ENCODE assay signal across 9 cellular contexts in the genomic region with DNA sequence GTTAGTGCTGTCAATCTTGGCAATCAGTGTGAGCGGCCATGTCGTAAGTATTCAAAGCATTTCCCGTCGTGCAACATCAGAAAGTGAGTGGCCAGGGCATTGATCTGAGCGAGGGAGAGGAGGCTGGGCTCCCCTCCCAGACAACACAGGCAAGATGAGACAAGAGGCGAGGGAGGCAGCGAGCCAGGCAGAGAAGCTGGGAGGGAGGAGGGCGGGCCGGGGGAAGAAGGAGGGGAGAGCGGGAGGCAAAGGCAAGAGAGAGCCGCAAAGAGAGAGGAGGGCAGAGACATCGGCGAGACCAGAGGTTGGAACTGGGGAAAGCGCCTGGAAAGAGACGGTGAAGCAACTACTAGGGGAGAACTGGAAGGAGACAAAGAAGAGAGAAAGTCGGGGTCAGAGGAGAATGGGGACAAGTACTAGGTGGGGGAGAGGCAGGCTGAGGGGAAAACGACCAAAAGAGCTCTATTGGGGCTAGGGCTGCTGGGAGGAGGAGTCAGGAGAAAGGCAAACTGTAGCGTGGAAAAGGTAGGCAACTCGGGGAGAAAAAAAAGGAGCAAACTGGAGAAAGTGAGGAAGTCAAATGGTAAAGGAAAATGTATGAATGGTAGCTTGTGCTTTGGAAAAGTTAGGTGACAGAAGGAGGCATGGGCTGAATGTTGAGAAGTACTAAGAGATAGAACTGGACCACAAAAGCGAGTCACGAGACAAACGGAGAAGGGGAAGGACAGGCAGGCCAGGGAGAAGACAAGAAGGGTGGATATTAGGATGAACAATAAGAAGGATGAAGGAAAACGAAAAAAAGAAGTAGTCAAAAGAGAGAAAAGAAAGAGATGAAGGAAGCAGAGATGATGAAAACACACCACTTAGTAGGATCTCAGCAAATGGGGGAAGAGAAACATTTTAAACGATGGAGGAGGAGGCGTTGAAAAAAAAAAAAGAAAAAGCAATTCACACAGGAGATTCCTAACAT.
DNase-seq lines count a peak whose midpoint lies in the region; ATAC-seq, FAIRE-seq and TF ChIP-seq lines count a peak whose summit lies in the region.
"Had no signal": no experiment of that assay in that cellular context is flagged by ENCODE, and none has a peak within 500 bp of the region (broad histone marks: within the 10 kb centered on the region; RNA-seq: fewer than 3 reads in every experiment).

No MANE protein-coding gene starts in this region.

- H3K27me3 ChIP-seq in gastroesophageal sphincter (peaks cover 98% of the 10 kb centered on the region), pancreas (peaks cover 0 to 3% (median 0%) of the 10 kb centered on the region in 4 donors)
- peaks cover 89% of the 10 kb centered on the region for H3K27me3 ChIP-seq in CD4-positive, alpha-beta memory T cell (ENCODE audit: insufficient read depth, low read length)

- H3K4me1 Mint-ChIP-seq in activated CD8-positive, alpha-beta T cell treated with anti-CD3 and anti-CD28 coated beads, Interleukin-2, amount 10 ng/mL, durations not matched to agents 7 days and 5 days (ENCODE audit: low read depth): peaks cover 27% of the 10 kb centered on the region
- H3K4me1 Mint-ChIP-seq in CD4-positive, alpha-beta memory T cell: peaks cover 21 to 51% (median 39%) of the 10 kb centered on the region in 4 donors

- no peak overlapping the region for H3K27ac Mint-ChIP-seq in activated CD8-positive, alpha-beta T cell treated with anti-CD3 and anti-CD28 coated beads, Interleukin-2, amount 10 ng/mL, durations not matched to agents 7 days and 5 days
- H3K27ac Mint-ChIP-seq in CD4-positive, alpha-beta memory T cell: no peak overlapping the region

- DNase-seq in SHP77 (lab: John Stamatoyannopoulos, UW): peak; percentile 67 to 74
- DNase-seq in pancreas: peak; percentile 60 to 86 (median 70)
- DNase-seq in activated CD4-positive, CD25-positive, alpha-beta regulatory T cell (lab: John Stamatoyannopoulos, UW): no peak
- no peak for DNase-seq in activated CD8-positive, alpha-beta T cell treated with anti-CD3 and anti-CD28 coated beads, Interleukin-2, amount 10 ng/mL, durations not matched to agents 7 days and 5 days
- DNase-seq in CD4-positive, alpha-beta memory T cell: no peak
- DNase-seq in GF-D8 (lab: John Stamatoyannopoulos, UW): no peak

- POLR2A ChIA-PET in HEK293 (lab: Yijun Ruan, JAX): interaction anchor here (0.5 to 1.5 kb wide), 8 partner anchors 12 to 958 kb away, joined by 3 to 4 read pairs (median 3); no protein-coding TSS in a partner anchor
- POLR2A ChIA-PET in activated CD8-positive, alpha-beta T cell treated with anti-CD3 and anti-CD28 coated beads, Interleukin-2, amount 10 ng/mL, durations not matched to agents 7 days and 5 days (lab: Charles Lee): no interaction called here
- POLR2A ChIA-PET in CD4-positive, alpha-beta memory T cell (lab: Charles Lee; ENCODE audit: partially characterized antibody): no interaction called here

- CTCF ChIA-PET in HEK293 (lab: Yijun Ruan, JAX): interaction anchor here (0.5 to 1.1 kb wide), 7 partner anchors 50 to 761 kb away, joined by 3 to 5 read pairs (median 3); no protein-coding TSS in a partner anchor
- CTCF ChIA-PET in activated CD8-positive, alpha-beta T cell treated with anti-CD3 and anti-CD28 coated beads, Interleukin-2, amount 10 ng/mL, durations not matched to agents 7 days and 5 days (lab: Charles Lee): no interaction called here
- CTCF ChIA-PET in CD4-positive, alpha-beta memory T cell (lab: Charles Lee; ENCODE audit: partially characterized antibody): interaction anchor here (1.3 to 1.4 kb wide), 3 partner anchors 7 to 24 kb away, joined by 3 read pairs; no protein-coding TSS in a partner anchor

- TF ChIP-seq POLR2A in gastroesophageal sphincter (IDR thresholded peaks at IDR 0.05): no peak

- TF ChIP-seq EP300 in gastroesophageal sphincter (IDR thresholded peaks at IDR 0.05): no peak

- WGBS in gastroesophageal sphincter (ENCODE audit: low coverage in 1 of 2), 2 donors: 17 to 24% methylated on average over 15 to 23 of the region's 25 CpGs
- WGBS in pancreas, 2 donors: 16% methylated on average over 25 of the region's 25 CpGs

- no peaks in the 10 kb centered on the region for H3K4me1 ChIP-seq in HEK293 (ENCODE audit: control insufficient read depth, insufficient read depth, low read length)
- peaks cover 0 to 51% (median 15%) of the 10 kb centered on the region in 3 donors for H3K4me1 ChIP-seq in gastroesophageal sphincter
- peaks cover 0 to 2% (median 0%) of the 10 kb centered on the region in 3 donors for H3K4me1 ChIP-seq in pancreas
- H3K4me1 ChIP-seq in CD4-positive, alpha-beta memory T cell (ENCODE audit: insufficient read depth, low read length): peaks cover 47% of the 10 kb centered on the region

- no peaks in the 10 kb centered on the region for H3K9me3 Mint-ChIP-seq in activated CD8-positive, alpha-beta T cell treated with anti-CD3 and anti-CD28 coated beads, Interleukin-2, amount 10 ng/mL, durations not matched to agents 7 days and 5 days (ENCODE audit: insufficient read depth)
- peaks cover 0 to 13% (median 6%) of the 10 kb centered on the region in 8 donors for H3K9me3 Mint-ChIP-seq in CD4-positive, alpha-beta memory T cell

- no peak for TF ChIP-seq CTCF in HEK293 (tag by site-specific recombination; IDR thresholded peaks at IDR 0.05)
- no peak for TF ChIP-seq CTCF in gastroesophageal sphincter (IDR thresholded peaks at IDR 0.05)
- no peak for TF ChIP-seq CTCF in pancreas (IDR thresholded peaks at IDR 0.05)

- H3K4me3 Mint-ChIP-seq in activated CD8-positive, alpha-beta T cell treated with anti-CD3 and anti-CD28 coated beads, Interleukin-2, amount 10 ng/mL, durations not matched to agents 7 days and 5 days: no peak overlapping the region
- no peak overlapping the region for H3K4me3 Mint-ChIP-seq in CD4-positive, alpha-beta memory T cell

- no peak for ATAC-seq in gastroesophageal sphincter
- ATAC-seq in pancreas: peak; percentile 13 to 39 (median 27)
- ATAC-seq in activated CD8-positive, alpha-beta T cell treated with anti-CD3 and anti-CD28 coated beads, Interleukin-2, amount 10 ng/mL, durations not matched to agents 7 days and 5 days: no peak

- H3K27me3 Mint-ChIP-seq in activated CD8-positive, alpha-beta T cell treated with anti-CD3 and anti-CD28 coated beads, Interleukin-2, amount 10 ng/mL, durations not matched to agents 7 days and 5 days (ENCODE audit: low read depth): peaks cover 56% of the 10 kb centered on the region
- peaks cover 35 to 58% of the 10 kb centered on the region in 2 donors for H3K27me3 Mint-ChIP-seq in CD4-positive, alpha-beta memory T cell

- peak overlapping the region; percentile 78 for H3K4me3 ChIP-seq in HEK293 (ENCODE audit: low read depth, low read length)
- peak overlapping the region; percentile 40 to 69 for H3K4me3 ChIP-seq in gastroesophageal sphincter
- peak overlapping the region; percentile 57 to 67 (median 67) for H3K4me3 ChIP-seq in pancreas
- peak overlapping the region in 1 of 2 donors; percentile 28 for H3K4me3 ChIP-seq in CD4-positive, alpha-beta memory T cell (ENCODE audit: low read length in 2 of 2)

- H3K36me3 ChIP-seq in HEK293 (ENCODE audit: control insufficient read depth in 2 of 2, insufficient read depth in 1 of 2, low read length in 2 of 2): no peaks in the 10 kb centered on the region
- no peaks in the 10 kb centered on the region for H3K36me3 ChIP-seq in gastroesophageal sphincter
- no peaks in the 10 kb centered on the region for H3K36me3 ChIP-seq in pancreas
- no peaks in the 10 kb centered on the region for H3K36me3 ChIP-seq in CD4-positive, alpha-beta memory T cell (ENCODE audit: insufficient read depth, low read length)

- FAIRE-seq in pancreas (lab: Jason Lieb, UNC): no peak
- FAIRE-seq: islet of Langerhans had no signal

- H3K9me3 ChIP-seq in HEK293 (ENCODE audit: control insufficient read depth, insufficient read depth, low read depth, low read length): no peaks in the 10 kb centered on the region
- H3K9me3 ChIP-seq in gastroesophageal sphincter: no peaks in the 10 kb centered on the region
- H3K9me3 ChIP-seq in pancreas: no peaks in the 10 kb centered on the region
- H3K9me3 ChIP-seq in CD4-positive, alpha-beta memory T cell (ENCODE audit: control insufficient read depth in 1 of 2, low read length in 2 of 2): no peaks in the 10 kb centered on the region

- intact Hi-C loops in pancreas (cut with DNase I): loop anchor here in 1 of 3 donors (10.0 kb wide), 1 partner anchor 953 kb away; no protein-coding TSS in a partner anchor
- intact Hi-C loops in CD4-positive, alpha-beta memory T cell (cut with micrococcal nuclease): loop anchor here (2.0 to 10.0 kb wide), 2 partner anchors 131 to 1503 kb away; partner anchors contain the start of gene C11orf58

- H3K36me3 Mint-ChIP-seq in activated CD8-positive, alpha-beta T cell treated with anti-CD3 and anti-CD28 coated beads, Interleukin-2, amount 10 ng/mL, durations not matched to agents 7 days and 5 days (ENCODE audit: low read depth): peaks cover 9% of the 10 kb centered on the region
- H3K36me3 Mint-ChIP-seq in CD4-positive, alpha-beta memory T cell: peaks cover 3 to 4% of the 10 kb centered on the region in 2 donors

- H3K27ac ChIP-seq in HEK293 (ENCODE audit: extremely low read depth, low read depth, low read length): peak overlapping the region; percentile 86
- peak overlapping the region in 3 of 4 donors; percentile 69 to 85 (median 75) for H3K27ac ChIP-seq in gastroesophageal sphincter
- H3K27ac ChIP-seq in pancreas: peak overlapping the region; percentile 76 to 90 (median 87)
- no peak overlapping the region for H3K27ac ChIP-seq in CD4-positive, alpha-beta memory T cell (ENCODE audit: low read depth, low read length)

TF ChIP-seq in HEK293, 187 proteins besides CTCF, POLR2A, EP300 and RAD21 (continues in another document):
- TF ChIP-seq ZNF138 (tag by site-specific recombination; IDR thresholded peaks at IDR 0.05; ENCODE audit: borderline replicate concordance) (no peak), ZBTB8A (tag by site-specific recombination; IDR thresholded peaks at IDR 0.05) (peak; percentile 21; the same call in 1 of the 2 replicates), ZNF10 (tag by site-specific recombination; IDR thresholded peaks at IDR 0.05) (no peak), ZNF585B (tag by site-specific recombination; IDR thresholded peaks at IDR 0.05) (no peak), SETDB1 (IDR thresholded peaks at IDR 0.05; ENCODE audit: insufficient read length, low read length) (no peak), WT1 (tag by site-specific recombination; IDR thresholded peaks at IDR 0.05) (peak; percentile 66; the same call in 1 of the 2 replicates), PRDM1 (tag by site-specific recombination; IDR thresholded peaks at IDR 0.05) (peak; percentile 99), ZNF596 (tag by site-specific recombination; IDR thresholded peaks at IDR 0.05) (peak; percentile 59; the same call in 1 of the 2 replicates), ZBTB20 (tag by site-specific recombination; IDR thresholded peaks at IDR 0.05) (peak; percentile 59), ZSCAN30 (tag by site-specific recombination; IDR thresholded peaks at IDR 0.05) (no peak), ZNF610 (tag by site-specific recombination; IDR thresholded peaks at IDR 0.05; ENCODE audit: borderline replicate concordance) (0 out of 2 replicates have a peak, but pooled peaks have one; percentile 19), ZSCAN16 (tag by site-specific recombination; IDR thresholded peaks at IDR 0.05) (no peak)

Comparison
In these comparisons a context has a peak if more than half of its experiments do, and no peak if none do; other contexts are left out.
1. DNase-seq: peak in SHP77 (2 of 2) and pancreas (6 of 6); none in activated CD4-positive, CD25-positive, alpha-beta regulatory T cell (0 of 4), activated CD8-positive, alpha-beta T cell treated with anti-CD3 and anti-CD28 coated beads, Interleukin-2, amount 10 ng/mL, durations not matched to agents 7 days and 5 days (single experiment), CD4-positive, alpha-beta memory T cell (0 of 5) and GF-D8 (single experiment).
2. ATAC-seq: peak in pancreas (4 of 4); none in gastroesophageal sphincter (single experiment) and activated CD8-positive, alpha-beta T cell treated with anti-CD3 and anti-CD28 coated beads, Interleukin-2, amount 10 ng/mL, durations not matched to agents 7 days and 5 days (single experiment).